Comparison of ENCODE assay signal across 28 cellular contexts in genomic region chr5:3051400-3051799, GRCh38.
"Had no signal": no experiment of that assay in that cellular context is flagged by ENCODE, and none has a peak within 500 bp of the region (broad histone marks: within the 10 kb centered on the region; RNA-seq: fewer than 3 reads in every experiment).

No MANE protein-coding gene starts in this region.

- H3K36me3 ChIP-seq: ascending aorta, cardiac muscle cell, WERI-Rb-1 had no signal

- H3K9me3 ChIP-seq: ascending aorta had no signal

- H3K27ac ChIP-seq: ascending aorta, cardiac muscle cell, WERI-Rb-1 had no signal

- H3K4me1 ChIP-seq: ascending aorta had no signal

- H3K27me3 ChIP-seq: ascending aorta, cardiac muscle cell had no signal

- H3K4me3 ChIP-seq: ascending aorta, cardiac muscle cell had no signal

- DNase-seq: activated CD4-positive, alpha-beta memory T cell treated with anti-CD3 and anti-CD28 coated beads, Interleukin-2, amount 10 ng/mL, durations not matched to agents 7 days and 5 days; activated CD4-positive, alpha-beta T cell treated with anti-CD3 and anti-CD28 coated beads for 1 hour; activated CD4-positive, alpha-beta T cell treated with anti-CD3 and anti-CD28 coated beads for 36 hours; activated CD4-positive, alpha-beta T cell treated with anti-CD3 and anti-CD28 coated beads for 48 hours; activated CD4-positive, alpha-beta T cell treated with anti-CD3 and anti-CD28 coated beads, Interleukin-2, amount 10 ng/mL, durations not matched to agents 7 days and 5 days; activated CD4-positive, alpha-beta T cell treated with anti-CD3 and anti-CD28 coated beads, Interleukin-2, amount 50 U/mL, for 48 hours; activated CD4-positive, CD25-positive, alpha-beta regulatory T cell; activated CD8-positive, alpha-beta memory T cell treated with anti-CD3 and anti-CD28 coated beads for 24 hours; activated CD8-positive, alpha-beta memory T cell treated with anti-CD3 and anti-CD28 coated beads, Interleukin-2, amount 10 ng/mL, durations not matched to agents 7 days and 5 days; activated CD8-positive, alpha-beta memory T cell treated with anti-CD3 and anti-CD28 coated beads, Interleukin-2, amount 50 U/mL, for 48 hours; activated CD8-positive, alpha-beta T cell treated with anti-CD3 and anti-CD28 coated beads, Interleukin-2, amount 10 ng/mL, durations not matched to agents 7 days and 5 days; activated effector memory CD4-positive, alpha-beta T cell treated with Interleukin-2 at 50 U/mL for 16 hours; activated gamma-delta T cell; activated naive CD4-positive, alpha-beta T cell treated with anti-CD3 and anti-CD28 coated beads, Interleukin-2, amount 10 ng/mL, durations not matched to agents 7 days and 5 days; activated naive CD4-positive, alpha-beta T cell treated with Interleukin-2 at 50 U/mL for 16 hours; activated naive CD8-positive, alpha-beta T cell treated with anti-CD3 and anti-CD28 coated beads, Interleukin-2, amount 10 ng/mL, durations not matched to agents 7 days and 5 days; activated naive CD8-positive, alpha-beta T cell treated with anti-CD3 and anti-CD28 coated beads, Interleukin-2, amount 50 U/mL, for 24 hours; activated T-cell treated with anti-CD3 and anti-CD28 coated beads, Interleukin-2, amount 50 U/mL, for 24 hours; activated T-cell treated with anti-CD3 and anti-CD28 coated beads, Interleukin-2, amount 50 U/mL, for 48 hours; amygdala; anterior cingulate cortex; caudate nucleus; cerebellar nuclear complex; T-helper 2 cell; T-helper 9 cell; WERI-Rb-1 had no signal
